Comparison of ENCODE assay signal across 8 cellular contexts in the genomic region with DNA sequence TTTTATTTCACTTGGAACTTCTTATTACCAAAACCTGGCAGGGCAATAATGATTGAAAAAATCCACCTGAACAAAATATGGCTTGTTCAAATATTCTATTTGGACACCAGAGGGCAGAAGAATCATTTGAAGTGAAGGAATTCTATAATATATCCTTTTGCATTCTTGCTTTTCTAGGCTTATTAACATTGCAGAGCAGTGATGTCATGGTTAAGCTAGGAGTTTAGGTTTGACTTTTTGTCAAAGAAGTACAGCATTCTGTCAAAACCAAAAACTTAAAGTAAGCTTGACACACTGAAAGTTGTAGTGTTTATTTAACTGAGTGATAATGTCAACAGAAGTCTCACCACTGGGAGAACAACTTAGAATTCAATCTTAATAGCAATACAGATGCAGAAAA.
A peak's percentile ranks its signal among the peaks of the same experiment; 100 is the strongest.
DNase-seq lines count a peak whose midpoint lies in the region; ATAC-seq and TF ChIP-seq lines count a peak whose summit lies in the region.

No MANE protein-coding gene starts in this region.

- H3K4me1 ChIP-seq in Loucy (ENCODE audit: insufficient read depth, low read length, poor library complexity, severe bottlenecking) (no peaks in the 10 kb centered on the region), ascending aorta (no peaks in the 10 kb centered on the region), liver (ENCODE audit: control insufficient read depth in 4 of 4, insufficient read depth in 4 of 4, low read length in 3 of 4) (no peaks in the 10 kb centered on the region)

- H3K4me3 ChIP-seq in Loucy (ENCODE audit: low read length, poor library complexity, severe bottlenecking) (no peak overlapping the region), ascending aorta (no peak overlapping the region), liver (ENCODE audit: low read depth in 1 of 3, low read length in 3 of 3) (no peak overlapping the region), lower leg skin (ENCODE audit: low read depth, poor library complexity, severe bottlenecking) (no peak overlapping the region), WERI-Rb-1 (ENCODE audit: low read depth, low read length) (no peak overlapping the region)

- peak; percentile 57 for ATAC-seq in GM18870 (IDR thresholded peaks at IDR 0.05; ENCODE audit: unreplicated experiment)
- no peak for ATAC-seq in activated CD8-positive, alpha-beta memory T cell treated with anti-CD3 and anti-CD28 coated beads, Interleukin-2, amount 10 ng/mL, durations not matched to agents 7 days and 5 days

- H3K79me2 ChIP-seq in Loucy (ENCODE audit: insufficient read depth, low read length) = no peaks in the 10 kb centered on the region

- intact Hi-C loops in ascending aorta (cut with DNase I) = loop anchor here (5.0 to 10.0 kb wide), 2 partner anchors 434 to 821 kb away; no protein-coding TSS in a partner anchor
- intact Hi-C loops in lower leg skin (cut with DNase I; ENCODE audit: low total_unique reads) = no loop called here

- H3K9ac ChIP-seq in Loucy (ENCODE audit: low read depth, low read length, poor library complexity, severe bottlenecking) (no peak overlapping the region), liver (ENCODE audit: low read depth in 1 of 2, low read length in 2 of 2) (no peak overlapping the region)

- no peaks in the 10 kb centered on the region for H3K27me3 Mint-ChIP-seq in activated CD8-positive, alpha-beta memory T cell treated with anti-CD3 and anti-CD28 coated beads, Interleukin-2, amount 10 ng/mL, durations not matched to agents 7 days and 5 days

- TF ChIP-seq CTCF in Loucy (conservative IDR thresholded peaks at IDR 0.05; ENCODE audit: low read length) (peak; percentile 71), ascending aorta (IDR thresholded peaks at IDR 0.05) (peak in 2 of 3 experiments; percentile 31 to 51), liver (IDR thresholded peaks at IDR 0.05; ENCODE audit: low read depth, low read length, missing input control) (peak; percentile 38), lower leg skin (IDR thresholded peaks at IDR 0.05) (no peak), WERI-Rb-1 (IDR thresholded peaks at IDR 0.05; ENCODE audit: low read depth, low read length) (no peak)

- DNase-seq in AML-193 (lab: John Stamatoyannopoulos, UW) (peak; percentile 40 to 52), ascending aorta (ENCODE audit: low spot score in 2 of 2) (no peak), lower leg skin (ENCODE audit: low spot score in 2 of 2) (no peak), WERI-Rb-1 (no peak)
- DNase-seq in activated CD8-positive, alpha-beta memory T cell treated with anti-CD3 and anti-CD28 coated beads, Interleukin-2, amount 10 ng/mL, durations not matched to agents 7 days and 5 days = no peak

- no peaks in the 10 kb centered on the region for H3K9me2 ChIP-seq in Loucy (replicated peaks; ENCODE audit: low read depth, low read length)

- H4K20me1 ChIP-seq in Loucy (ENCODE audit: insufficient read depth, low read length, poor library complexity, severe bottlenecking) = no peaks in the 10 kb centered on the region

- no peaks in the 10 kb centered on the region for H3K36me3 Mint-ChIP-seq in activated CD8-positive, alpha-beta memory T cell treated with anti-CD3 and anti-CD28 coated beads, Interleukin-2, amount 10 ng/mL, durations not matched to agents 7 days and 5 days

- H3F3A ChIP-seq in Loucy (ENCODE audit: low read depth) = no peaks in the 10 kb centered on the region

- H2AFZ ChIP-seq in Loucy (ENCODE audit: low read length) = no peak overlapping the region

- no peaks in the 10 kb centered on the region for H3K9me3 Mint-ChIP-seq in activated CD8-positive, alpha-beta memory T cell treated with anti-CD3 and anti-CD28 coated beads, Interleukin-2, amount 10 ng/mL, durations not matched to agents 7 days and 5 days (ENCODE audit: low read depth)

- no peaks in the 10 kb centered on the region for H3K27me3 ChIP-seq in Loucy (ENCODE audit: insufficient read depth, low read length, poor library complexity, severe bottlenecking)
- no peaks in the 10 kb centered on the region for H3K27me3 ChIP-seq in ascending aorta
- peaks cover 0 to 4% (median 0%) of the 10 kb centered on the region in 4 donors for H3K27me3 ChIP-seq in liver (ENCODE audit: control insufficient read depth in 4 of 4, insufficient read depth in 4 of 4, low read length in 3 of 4)
- no peaks in the 10 kb centered on the region for H3K27me3 ChIP-seq in WERI-Rb-1 (ENCODE audit: insufficient read depth, low read depth, severe bottlenecking)

- TF ChIP-seq RAD21 in liver (IDR thresholded peaks at IDR 0.05) = peak; percentile 62 to 71

- H3K36me3 ChIP-seq in Loucy (ENCODE audit: insufficient read depth, low read length) (no peaks in the 10 kb centered on the region), ascending aorta (no peaks in the 10 kb centered on the region), liver (ENCODE audit: control insufficient read depth in 4 of 4, insufficient read depth in 3 of 4, low read depth in 1 of 4, low read length in 3 of 4) (no peaks in the 10 kb centered on the region), WERI-Rb-1 (no peaks in the 10 kb centered on the region)

- H3K9me3 ChIP-seq in Loucy (ENCODE audit: insufficient read depth, low read depth, low read length) (no peaks in the 10 kb centered on the region), ascending aorta (no peaks in the 10 kb centered on the region), liver (ENCODE audit: control insufficient read depth in 4 of 4, low read length in 3 of 4) (no peaks in the 10 kb centered on the region), WERI-Rb-1 (ENCODE audit: severe bottlenecking) (no peaks in the 10 kb centered on the region)

- no peak overlapping the region for H3K4me3 Mint-ChIP-seq in activated CD8-positive, alpha-beta memory T cell treated with anti-CD3 and anti-CD28 coated beads, Interleukin-2, amount 10 ng/mL, durations not matched to agents 7 days and 5 days

- no peak overlapping the region for H3K27ac Mint-ChIP-seq in activated CD8-positive, alpha-beta memory T cell treated with anti-CD3 and anti-CD28 coated beads, Interleukin-2, amount 10 ng/mL, durations not matched to agents 7 days and 5 days

- H3K4me2 ChIP-seq in Loucy (ENCODE audit: low read depth, low read length, poor library complexity, severe bottlenecking) = no peak overlapping the region

- H3K27ac ChIP-seq in ascending aorta (no peak overlapping the region), liver (ENCODE audit: low read depth in 1 of 2, low read length in 2 of 2) (no peak overlapping the region), WERI-Rb-1 (no peak overlapping the region)

- no peak for TF ChIP-seq POLR2A in lower leg skin (IDR thresholded peaks at IDR 0.05)

- CTCF ChIA-PET in activated CD8-positive, alpha-beta memory T cell treated with anti-CD3 and anti-CD28 coated beads, Interleukin-2, amount 10 ng/mL, durations not matched to agents 7 days and 5 days (lab: Charles Lee) = no interaction called here

- no peaks in the 10 kb centered on the region for H3K4me1 Mint-ChIP-seq in activated CD8-positive, alpha-beta memory T cell treated with anti-CD3 and anti-CD28 coated beads, Interleukin-2, amount 10 ng/mL, durations not matched to agents 7 days and 5 days

TF ChIP-seq in liver, 16 proteins besides CTCF, POLR2A, EP300 and RAD21 (continues in another document):
- TF ChIP-seq YY1 (IDR thresholded peaks at IDR 0.05) = no peak
- TF ChIP-seq JUND (IDR thresholded peaks at IDR 0.05) = no peak
- TF ChIP-seq GABPA (IDR thresholded peaks at IDR 0.05 in 1 of 2, conservative IDR thresholded peaks at IDR 0.05 in 1 of 2) = no peak
- TF ChIP-seq HNF4A (conservative IDR thresholded peaks at IDR 0.05) = no peak
- TF ChIP-seq SP1 (IDR thresholded peaks at IDR 0.05) = no peak
- no peak for TF ChIP-seq FOXA2 (IDR thresholded peaks at IDR 0.05)
- no peak for TF ChIP-seq TAF1 (conservative IDR thresholded peaks at IDR 0.05)
- TF ChIP-seq HNF4G (IDR thresholded peaks at IDR 0.05) = no peak
- TF ChIP-seq FOXA1 (IDR thresholded peaks at IDR 0.05) = no peak
- TF ChIP-seq EGR1 (IDR thresholded peaks at IDR 0.05; ENCODE audit: low read depth in 2 of 2) = no peak
- TF ChIP-seq, protein P1, sequence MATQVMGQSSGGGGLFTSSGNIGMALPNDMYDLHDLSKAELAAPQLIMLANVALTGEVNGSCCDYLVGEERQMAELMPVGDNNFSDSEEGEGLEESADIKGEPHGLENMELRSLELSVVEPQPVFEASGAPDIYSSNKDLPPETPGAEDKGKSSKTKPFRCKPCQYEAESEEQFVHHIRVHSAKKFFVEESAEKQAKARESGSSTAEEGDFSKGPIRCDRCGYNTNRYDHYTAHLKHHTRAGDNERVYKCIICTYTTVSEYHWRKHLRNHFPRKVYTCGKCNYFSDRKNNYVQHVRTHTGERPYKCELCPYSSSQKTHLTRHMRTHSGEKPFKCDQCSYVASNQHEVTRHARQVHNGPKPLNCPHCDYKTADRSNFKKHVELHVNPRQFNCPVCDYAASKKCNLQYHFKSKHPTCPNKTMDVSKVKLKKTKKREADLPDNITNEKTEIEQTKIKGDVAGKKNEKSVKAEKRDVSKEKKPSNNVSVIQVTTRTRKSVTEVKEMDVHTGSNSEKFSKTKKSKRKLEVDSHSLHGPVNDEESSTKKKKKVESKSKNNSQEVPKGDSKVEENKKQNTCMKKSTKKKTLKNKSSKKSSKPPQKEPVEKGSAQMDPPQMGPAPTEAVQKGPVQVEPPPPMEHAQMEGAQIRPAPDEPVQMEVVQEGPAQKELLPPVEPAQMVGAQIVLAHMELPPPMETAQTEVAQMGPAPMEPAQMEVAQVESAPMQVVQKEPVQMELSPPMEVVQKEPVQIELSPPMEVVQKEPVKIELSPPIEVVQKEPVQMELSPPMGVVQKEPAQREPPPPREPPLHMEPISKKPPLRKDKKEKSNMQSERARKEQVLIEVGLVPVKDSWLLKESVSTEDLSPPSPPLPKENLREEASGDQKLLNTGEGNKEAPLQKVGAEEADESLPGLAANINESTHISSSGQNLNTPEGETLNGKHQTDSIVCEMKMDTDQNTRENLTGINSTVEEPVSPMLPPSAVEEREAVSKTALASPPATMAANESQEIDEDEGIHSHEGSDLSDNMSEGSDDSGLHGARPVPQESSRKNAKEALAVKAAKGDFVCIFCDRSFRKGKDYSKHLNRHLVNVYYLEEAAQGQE (IDR thresholded peaks at IDR 0.05) = no peak
- no peak for TF ChIP-seq RXRA (IDR thresholded peaks at IDR 0.05)
- no peak for TF ChIP-seq NR2F2 (IDR thresholded peaks at IDR 0.05)
- TF ChIP-seq, protein P2, sequence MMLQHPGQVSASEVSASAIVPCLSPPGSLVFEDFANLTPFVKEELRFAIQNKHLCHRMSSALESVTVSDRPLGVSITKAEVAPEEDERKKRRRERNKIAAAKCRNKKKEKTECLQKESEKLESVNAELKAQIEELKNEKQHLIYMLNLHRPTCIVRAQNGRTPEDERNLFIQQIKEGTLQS (IDR thresholded peaks at IDR 0.05) = no peak

Comparison
In these comparisons a context has a peak if more than half of its experiments do, and no peak if none do; other contexts are left out.
1. DNase-seq: peak in AML-193 (2 of 2); none in ascending aorta (0 of 2), lower leg skin (0 of 2), WERI-Rb-1 (single experiment) and activated CD8-positive, alpha-beta memory T cell treated with anti-CD3 and anti-CD28 coated beads, Interleukin-2, amount 10 ng/mL, durations not matched to agents 7 days and 5 days (single experiment).
2. CTCF ChIP-seq: peak in Loucy (single experiment), ascending aorta (2 of 3) and liver (single experiment); none in lower leg skin (0 of 3) and WERI-Rb-1 (single experiment).